Comparison of ENCODE assay signal across 1 cellular context in genomic region chr11:111829185-111829968, GRCh38.
TF ChIP-seq lines count a peak whose summit lies in the region.

No MANE protein-coding gene starts in this region.

TF ChIP-seq in HepG2, 621 proteins besides CTCF, POLR2A, EP300 and RAD21:
- no peak for TF ChIP-seq ZNF615 (CRISPR knock-in tag; IDR thresholded peaks at IDR 0.05; ENCODE audit: borderline replicate concordance)
- no peak for TF ChIP-seq ZNF670 (CRISPR knock-in tag; IDR thresholded peaks at IDR 0.05; ENCODE audit: borderline replicate concordance)
- no peak for TF ChIP-seq TARDBP (CRISPR knock-in tag; IDR thresholded peaks at IDR 0.05)
- no peak for TF ChIP-seq SMAD3 (CRISPR knock-in tag; IDR thresholded peaks at IDR 0.05)
- TF ChIP-seq MXD4 (CRISPR knock-in tag; IDR thresholded peaks at IDR 0.05): no peak
- TF ChIP-seq, protein P1, sequence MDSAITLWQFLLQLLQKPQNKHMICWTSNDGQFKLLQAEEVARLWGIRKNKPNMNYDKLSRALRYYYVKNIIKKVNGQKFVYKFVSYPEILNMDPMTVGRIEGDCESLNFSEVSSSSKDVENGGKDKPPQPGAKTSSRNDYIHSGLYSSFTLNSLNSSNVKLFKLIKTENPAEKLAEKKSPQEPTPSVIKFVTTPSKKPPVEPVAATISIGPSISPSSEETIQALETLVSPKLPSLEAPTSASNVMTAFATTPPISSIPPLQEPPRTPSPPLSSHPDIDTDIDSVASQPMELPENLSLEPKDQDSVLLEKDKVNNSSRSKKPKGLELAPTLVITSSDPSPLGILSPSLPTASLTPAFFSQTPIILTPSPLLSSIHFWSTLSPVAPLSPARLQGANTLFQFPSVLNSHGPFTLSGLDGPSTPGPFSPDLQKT (CRISPR knock-in tag; IDR thresholded peaks at IDR 0.05; ENCODE audit: borderline replicate concordance): no peak
- no peak for TF ChIP-seq AGO1 (IDR thresholded peaks at IDR 0.05; ENCODE audit: low read depth, low read length, poor library complexity, severe bottlenecking)
- no peak for TF ChIP-seq CREBL2 (CRISPR knock-in tag; IDR thresholded peaks at IDR 0.05; ENCODE audit: borderline replicate concordance)
- no peak for TF ChIP-seq U2AF2 (IDR thresholded peaks at IDR 0.05; ENCODE audit: low read depth, low read length)
- no peak for TF ChIP-seq SNRNP70 (IDR thresholded peaks at IDR 0.05; ENCODE audit: low read depth, low read length)
- TF ChIP-seq, protein P2, sequence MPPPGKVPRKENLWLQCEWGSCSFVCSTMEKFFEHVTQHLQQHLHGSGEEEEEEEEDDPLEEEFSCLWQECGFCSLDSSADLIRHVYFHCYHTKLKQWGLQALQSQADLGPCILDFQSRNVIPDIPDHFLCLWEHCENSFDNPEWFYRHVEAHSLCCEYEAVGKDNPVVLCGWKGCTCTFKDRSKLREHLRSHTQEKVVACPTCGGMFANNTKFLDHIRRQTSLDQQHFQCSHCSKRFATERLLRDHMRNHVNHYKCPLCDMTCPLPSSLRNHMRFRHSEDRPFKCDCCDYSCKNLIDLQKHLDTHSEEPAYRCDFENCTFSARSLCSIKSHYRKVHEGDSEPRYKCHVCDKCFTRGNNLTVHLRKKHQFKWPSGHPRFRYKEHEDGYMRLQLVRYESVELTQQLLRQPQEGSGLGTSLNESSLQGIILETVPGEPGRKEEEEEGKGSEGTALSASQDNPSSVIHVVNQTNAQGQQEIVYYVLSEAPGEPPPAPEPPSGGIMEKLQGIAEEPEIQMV (CRISPR knock-in tag; IDR thresholded peaks at IDR 0.05; ENCODE audit: low read depth): no peak
- TF ChIP-seq, protein P3, sequence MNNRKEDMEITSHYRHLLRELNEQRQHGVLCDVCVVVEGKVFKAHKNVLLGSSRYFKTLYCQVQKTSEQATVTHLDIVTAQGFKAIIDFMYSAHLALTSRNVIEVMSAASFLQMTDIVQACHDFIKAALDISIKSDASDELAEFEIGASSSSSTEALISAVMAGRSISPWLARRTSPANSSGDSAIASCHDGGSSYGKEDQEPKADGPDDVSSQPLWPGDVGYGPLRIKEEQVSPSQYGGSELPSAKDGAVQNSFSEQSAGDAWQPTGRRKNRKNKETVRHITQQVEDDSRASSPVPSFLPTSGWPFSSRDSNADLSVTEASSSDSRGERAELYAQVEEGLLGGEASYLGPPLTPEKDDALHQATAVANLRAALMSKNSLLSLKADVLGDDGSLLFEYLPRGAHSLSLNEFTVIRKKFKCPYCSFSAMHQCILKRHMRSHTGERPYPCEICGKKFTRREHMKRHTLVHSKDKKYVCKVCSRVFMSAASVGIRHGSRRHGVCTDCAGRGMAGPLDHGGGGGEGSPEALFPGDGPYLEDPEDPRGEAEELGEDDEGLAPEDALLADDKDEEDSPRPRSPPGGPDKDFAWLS (CRISPR knock-in tag; IDR thresholded peaks at IDR 0.05; ENCODE audit: borderline replicate concordance): no peak
TF ChIP-seq in HepG2: peak in this region for 0.
